Comparison of ENCODE assay signal across 1 cellular context in the genomic region with DNA sequence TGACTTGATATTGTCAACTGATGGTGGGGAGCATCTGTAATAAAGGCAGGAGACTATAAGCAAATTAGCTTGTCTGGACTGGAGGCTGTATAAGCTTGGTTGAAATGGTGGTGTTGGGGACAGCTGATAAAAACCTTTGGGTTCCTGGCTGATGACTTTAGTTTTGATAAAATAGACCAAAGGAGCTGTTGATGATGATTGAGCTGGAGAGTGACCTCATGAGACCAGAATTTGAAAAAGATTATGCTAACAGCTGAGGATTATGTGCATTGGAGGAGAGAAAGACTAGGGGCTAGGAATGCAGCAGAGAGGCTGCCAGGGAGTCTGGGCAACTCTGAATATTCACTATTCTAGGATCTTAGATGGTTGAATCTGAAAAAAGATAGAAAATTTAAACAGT.
TF ChIP-seq lines count a peak whose summit lies in the region.

No MANE protein-coding gene starts in this region.

TF ChIP-seq in K562, 482 proteins besides CTCF, POLR2A, EP300 and RAD21 (continued from another document and continues in another):
- TF ChIP-seq ZBTB1 (CRISPR knock-in tag; IDR thresholded peaks at IDR 0.05; ENCODE audit: borderline replicate concordance, low read depth) (no peak), SAFB (IDR thresholded peaks at IDR 0.05; ENCODE audit: borderline replicate concordance, low read depth, low read length) (no peak), CBX8 (IDR thresholded peaks at IDR 0.05; ENCODE audit: borderline replicate concordance, extremely low read depth, low read depth, low read length, poor library complexity, severe bottlenecking) (no peak), RREB1 (CRISPR knock-in tag; IDR thresholded peaks at IDR 0.05) (no peak), ZNF232 (CRISPR knock-in tag; IDR thresholded peaks at IDR 0.05) (no peak), PHB (CRISPR knock-in tag; IDR thresholded peaks at IDR 0.05) (no peak), NCOA1 (IDR thresholded peaks at IDR 0.05; ENCODE audit: low read depth) (no peak; the same call in 1 of the 2 replicates), MAFG (tag; conservative IDR thresholded peaks at IDR 0.05) (no peak), SAP30 (IDR thresholded peaks at IDR 0.05; ENCODE audit: borderline replicate concordance, insufficient read depth, low read depth, low read length, poor library complexity, severe bottlenecking) (no peak), NFE2L1 (tag; IDR thresholded peaks at IDR 0.05; ENCODE audit: borderline replicate concordance, low read depth) (no peak), HNRNPLL (IDR thresholded peaks at IDR 0.05; ENCODE audit: low read depth, low read length, poor library complexity, severe bottlenecking) (no peak), ARID1B (IDR thresholded peaks at IDR 0.05) (peak; percentile 91), SIN3A (IDR thresholded peaks at IDR 0.05; ENCODE audit: borderline replicate concordance in 2 of 2, control insufficient read depth in 1 of 2, low read depth in 2 of 2, low read length in 2 of 2) (no peak), DMBX1 (CRISPR knock-in tag; IDR thresholded peaks at IDR 0.05; ENCODE audit: borderline replicate concordance) (no peak), RCOR1 (IDR thresholded peaks at IDR 0.05; ENCODE audit: borderline replicate concordance in 1 of 2, low read depth in 2 of 2, low read length in 2 of 2) (peak in 1 of 2 experiments; percentile 49; a peak in 1 of 4 replicates), U2AF1 (optimal IDR thresholded peaks at IDR 0.05; ENCODE audit: low read depth, low read length) (no peak), ZSCAN29 (IDR thresholded peaks at IDR 0.05) (no peak), CHAMP1 (IDR thresholded peaks at IDR 0.05) (no peak), FOXP1 (CRISPR knock-in tag; IDR thresholded peaks at IDR 0.05) (no peak), GABPA (tag; conservative IDR thresholded peaks at IDR 0.05; ENCODE audit: low read depth) (no peak), RBM15 (IDR thresholded peaks at IDR 0.05; ENCODE audit: insufficient read depth, low read length) (no peak), BDP1 (IDR thresholded peaks at IDR 0.05; ENCODE audit: insufficient read depth, insufficient read length) (no peak), ILF3 (IDR thresholded peaks at IDR 0.05; ENCODE audit: borderline replicate concordance) (no peak), HOXB6 (CRISPR knock-in tag; IDR thresholded peaks at IDR 0.05; ENCODE audit: borderline replicate concordance) (no peak), SP1 (CRISPR knock-in tag; IDR thresholded peaks at IDR 0.05) (peak; percentile 3; the same call in 1 of the 2 replicates), TEAD4 (IDR thresholded peaks at IDR 0.05; ENCODE audit: low read length) (peak; percentile 93), TEAD4 (CRISPR knock-in tag; IDR thresholded peaks at IDR 0.05; ENCODE audit: borderline replicate concordance) (no peak), SNAPC5 (CRISPR knock-in tag; IDR thresholded peaks at IDR 0.05) (no peak), SIN3B (IDR thresholded peaks at IDR 0.05; ENCODE audit: low read depth) (no peak), U2AF2 (optimal IDR thresholded peaks at IDR 0.05; ENCODE audit: low read depth, low read length) (no peak), RBM25 (IDR thresholded peaks at IDR 0.05; ENCODE audit: low read depth, low read length, severe bottlenecking) (no peak)
- TF ChIP-seq, protein P1, sequence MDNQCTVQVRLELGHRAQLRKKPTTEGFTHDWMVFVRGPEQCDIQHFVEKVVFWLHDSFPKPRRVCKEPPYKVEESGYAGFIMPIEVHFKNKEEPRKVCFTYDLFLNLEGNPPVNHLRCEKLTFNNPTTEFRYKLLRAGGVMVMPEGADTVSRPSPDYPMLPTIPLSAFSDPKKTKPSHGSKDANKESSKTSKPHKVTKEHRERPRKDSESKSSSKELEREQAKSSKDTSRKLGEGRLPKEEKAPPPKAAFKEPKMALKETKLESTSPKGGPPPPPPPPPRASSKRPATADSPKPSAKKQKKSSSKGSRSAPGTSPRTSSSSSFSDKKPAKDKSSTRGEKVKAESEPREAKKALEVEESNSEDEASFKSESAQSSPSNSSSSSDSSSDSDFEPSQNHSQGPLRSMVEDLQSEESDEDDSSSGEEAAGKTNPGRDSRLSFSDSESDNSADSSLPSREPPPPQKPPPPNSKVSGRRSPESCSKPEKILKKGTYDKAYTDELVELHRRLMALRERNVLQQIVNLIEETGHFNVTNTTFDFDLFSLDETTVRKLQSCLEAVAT (IDR thresholded peaks at IDR 0.05): no peak
- TF ChIP-seq, protein P2, sequence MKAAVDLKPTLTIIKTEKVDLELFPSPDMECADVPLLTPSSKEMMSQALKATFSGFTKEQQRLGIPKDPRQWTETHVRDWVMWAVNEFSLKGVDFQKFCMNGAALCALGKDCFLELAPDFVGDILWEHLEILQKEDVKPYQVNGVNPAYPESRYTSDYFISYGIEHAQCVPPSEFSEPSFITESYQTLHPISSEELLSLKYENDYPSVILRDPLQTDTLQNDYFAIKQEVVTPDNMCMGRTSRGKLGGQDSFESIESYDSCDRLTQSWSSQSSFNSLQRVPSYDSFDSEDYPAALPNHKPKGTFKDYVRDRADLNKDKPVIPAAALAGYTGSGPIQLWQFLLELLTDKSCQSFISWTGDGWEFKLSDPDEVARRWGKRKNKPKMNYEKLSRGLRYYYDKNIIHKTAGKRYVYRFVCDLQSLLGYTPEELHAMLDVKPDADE (conservative IDR thresholded peaks at IDR 0.05; ENCODE audit: control insufficient read depth, low read depth, low read length): no peak
- TF ChIP-seq, protein P3, sequence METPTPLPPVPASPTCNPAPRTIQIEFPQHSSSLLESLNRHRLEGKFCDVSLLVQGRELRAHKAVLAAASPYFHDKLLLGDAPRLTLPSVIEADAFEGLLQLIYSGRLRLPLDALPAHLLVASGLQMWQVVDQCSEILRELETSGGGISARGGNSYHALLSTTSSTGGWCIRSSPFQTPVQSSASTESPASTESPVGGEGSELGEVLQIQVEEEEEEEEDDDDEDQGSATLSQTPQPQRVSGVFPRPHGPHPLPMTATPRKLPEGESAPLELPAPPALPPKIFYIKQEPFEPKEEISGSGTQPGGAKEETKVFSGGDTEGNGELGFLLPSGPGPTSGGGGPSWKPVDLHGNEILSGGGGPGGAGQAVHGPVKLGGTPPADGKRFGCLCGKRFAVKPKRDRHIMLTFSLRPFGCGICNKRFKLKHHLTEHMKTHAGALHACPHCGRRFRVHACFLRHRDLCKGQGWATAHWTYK (CRISPR knock-in tag; IDR thresholded peaks at IDR 0.05): no peak
- TF ChIP-seq, protein P4, sequence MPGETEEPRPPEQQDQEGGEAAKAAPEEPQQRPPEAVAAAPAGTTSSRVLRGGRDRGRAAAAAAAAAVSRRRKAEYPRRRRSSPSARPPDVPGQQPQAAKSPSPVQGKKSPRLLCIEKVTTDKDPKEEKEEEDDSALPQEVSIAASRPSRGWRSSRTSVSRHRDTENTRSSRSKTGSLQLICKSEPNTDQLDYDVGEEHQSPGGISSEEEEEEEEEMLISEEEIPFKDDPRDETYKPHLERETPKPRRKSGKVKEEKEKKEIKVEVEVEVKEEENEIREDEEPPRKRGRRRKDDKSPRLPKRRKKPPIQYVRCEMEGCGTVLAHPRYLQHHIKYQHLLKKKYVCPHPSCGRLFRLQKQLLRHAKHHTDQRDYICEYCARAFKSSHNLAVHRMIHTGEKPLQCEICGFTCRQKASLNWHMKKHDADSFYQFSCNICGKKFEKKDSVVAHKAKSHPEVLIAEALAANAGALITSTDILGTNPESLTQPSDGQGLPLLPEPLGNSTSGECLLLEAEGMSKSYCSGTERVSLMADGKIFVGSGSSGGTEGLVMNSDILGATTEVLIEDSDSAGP (CRISPR knock-in tag; IDR thresholded peaks at IDR 0.05): no peak
- TF ChIP-seq, protein P5, sequence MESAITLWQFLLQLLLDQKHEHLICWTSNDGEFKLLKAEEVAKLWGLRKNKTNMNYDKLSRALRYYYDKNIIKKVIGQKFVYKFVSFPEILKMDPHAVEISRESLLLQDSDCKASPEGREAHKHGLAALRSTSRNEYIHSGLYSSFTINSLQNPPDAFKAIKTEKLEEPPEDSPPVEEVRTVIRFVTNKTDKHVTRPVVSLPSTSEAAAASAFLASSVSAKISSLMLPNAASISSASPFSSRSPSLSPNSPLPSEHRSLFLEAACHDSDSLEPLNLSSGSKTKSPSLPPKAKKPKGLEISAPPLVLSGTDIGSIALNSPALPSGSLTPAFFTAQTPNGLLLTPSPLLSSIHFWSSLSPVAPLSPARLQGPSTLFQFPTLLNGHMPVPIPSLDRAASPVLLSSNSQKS (CRISPR knock-in tag; IDR thresholded peaks at IDR 0.05): no peak
- TF ChIP-seq, protein P6, sequence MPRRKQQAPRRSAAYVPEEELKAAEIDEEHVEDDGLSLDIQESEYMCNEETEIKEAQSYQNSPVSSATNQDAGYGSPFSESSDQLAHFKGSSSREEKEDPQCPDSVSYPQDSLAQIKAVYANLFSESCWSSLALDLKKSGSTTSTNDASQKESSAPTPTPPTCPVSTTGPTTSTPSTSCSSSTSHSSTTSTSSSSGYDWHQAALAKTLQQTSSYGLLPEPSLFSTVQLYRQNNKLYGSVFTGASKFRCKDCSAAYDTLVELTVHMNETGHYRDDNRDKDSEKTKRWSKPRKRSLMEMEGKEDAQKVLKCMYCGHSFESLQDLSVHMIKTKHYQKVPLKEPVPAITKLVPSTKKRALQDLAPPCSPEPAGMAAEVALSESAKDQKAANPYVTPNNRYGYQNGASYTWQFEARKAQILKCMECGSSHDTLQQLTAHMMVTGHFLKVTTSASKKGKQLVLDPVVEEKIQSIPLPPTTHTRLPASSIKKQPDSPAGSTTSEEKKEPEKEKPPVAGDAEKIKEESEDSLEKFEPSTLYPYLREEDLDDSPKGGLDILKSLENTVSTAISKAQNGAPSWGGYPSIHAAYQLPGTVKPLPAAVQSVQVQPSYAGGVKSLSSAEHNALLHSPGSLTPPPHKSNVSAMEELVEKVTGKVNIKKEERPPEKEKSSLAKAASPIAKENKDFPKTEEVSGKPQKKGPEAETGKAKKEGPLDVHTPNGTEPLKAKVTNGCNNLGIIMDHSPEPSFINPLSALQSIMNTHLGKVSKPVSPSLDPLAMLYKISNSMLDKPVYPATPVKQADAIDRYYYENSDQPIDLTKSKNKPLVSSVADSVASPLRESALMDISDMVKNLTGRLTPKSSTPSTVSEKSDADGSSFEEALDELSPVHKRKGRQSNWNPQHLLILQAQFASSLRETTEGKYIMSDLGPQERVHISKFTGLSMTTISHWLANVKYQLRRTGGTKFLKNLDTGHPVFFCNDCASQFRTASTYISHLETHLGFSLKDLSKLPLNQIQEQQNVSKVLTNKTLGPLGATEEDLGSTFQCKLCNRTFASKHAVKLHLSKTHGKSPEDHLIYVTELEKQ (CRISPR knock-in tag; IDR thresholded peaks at IDR 0.05): no peak
- TF ChIP-seq, protein P7, sequence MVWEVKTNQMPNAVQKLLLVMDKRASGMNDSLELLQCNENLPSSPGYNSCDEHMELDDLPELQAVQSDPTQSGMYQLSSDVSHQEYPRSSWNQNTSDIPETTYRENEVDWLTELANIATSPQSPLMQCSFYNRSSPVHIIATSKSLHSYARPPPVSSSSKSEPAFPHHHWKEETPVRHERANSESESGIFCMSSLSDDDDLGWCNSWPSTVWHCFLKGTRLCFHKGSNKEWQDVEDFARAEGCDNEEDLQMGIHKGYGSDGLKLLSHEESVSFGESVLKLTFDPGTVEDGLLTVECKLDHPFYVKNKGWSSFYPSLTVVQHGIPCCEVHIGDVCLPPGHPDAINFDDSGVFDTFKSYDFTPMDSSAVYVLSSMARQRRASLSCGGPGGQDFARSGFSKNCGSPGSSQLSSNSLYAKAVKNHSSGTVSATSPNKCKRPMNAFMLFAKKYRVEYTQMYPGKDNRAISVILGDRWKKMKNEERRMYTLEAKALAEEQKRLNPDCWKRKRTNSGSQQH (CRISPR knock-in tag; IDR thresholded peaks at IDR 0.05): no peak
